Comparison of ENCODE assay signal across 8 cellular contexts in genomic region chr2:160405077-160405865, GRCh38.
A peak's percentile ranks its signal among the peaks of the same experiment; 100 is the strongest.
DNase-seq lines count a peak whose midpoint lies in the region; ATAC-seq, FAIRE-seq and TF ChIP-seq lines count a peak whose summit lies in the region.

No MANE protein-coding gene starts in this region.

- CTCF ChIA-PET in A549 (lab: Yijun Ruan, JAX), result interaction anchor here (0.9 to 1.3 kb wide), 5 partner anchors 24 to 96 kb away, joined by 3 to 4 read pairs (median 3); no protein-coding TSS in a partner anchor

- no peak overlapping the region for H4K8ac ChIP-seq in mesendoderm (ENCODE audit: low read depth, low read length)

- peak overlapping the region; percentile 36 for H3K56ac ChIP-seq in mesendoderm (ENCODE audit: low read length)

- H3K27me3 ChIP-seq in HUES64 (ENCODE audit: insufficient read depth, low read length) (peaks cover 58% of the 10 kb centered on the region), brain microvascular endothelial cell (replicated peaks) (no peaks in the 10 kb centered on the region), mesendoderm (ENCODE audit: insufficient read depth, low read length, poor library complexity) (no peaks in the 10 kb centered on the region)

- no peak for TF ChIP-seq EP300 in A549 (IDR thresholded peaks at IDR 0.05)

- H3K27ac ChIP-seq in A549 (peak overlapping the region; percentile 91 to 99), HUES64 (ENCODE audit: low read depth, low read length) (no peak overlapping the region; the same call in 1 of the 2 replicates), brain microvascular endothelial cell (peak overlapping the region; percentile 86), mesendoderm (ENCODE audit: low read depth, low read length) (no peak overlapping the region)

- peak overlapping the region; percentile 39 for H3K18ac ChIP-seq in mesendoderm (ENCODE audit: low read length)

- TF ChIP-seq CTCF in A549 (IDR thresholded peaks at IDR 0.05), result no peak
- no peak for TF ChIP-seq CTCF in brain microvascular endothelial cell (IDR thresholded peaks at IDR 0.05; ENCODE audit: low read depth, low read length, missing control alignments)

- in situ Hi-C loops in brain microvascular endothelial cell (cut with HindIII; ENCODE audit: low pct_ligation_motif_present, low sequenced_read_pairs), result no loop called here

- H3K4me3 ChIP-seq in A549 (peak overlapping the region; percentile 77), HUES64 (ENCODE audit: low read length) (peak overlapping the region; percentile 74), brain microvascular endothelial cell (ENCODE audit: low read depth, low read length) (peak overlapping the region; percentile 76), mesendoderm (ENCODE audit: low read length) (no peak overlapping the region)

- POLR2A ChIA-PET in A549 (lab: Yijun Ruan, JAX), result interaction anchor here (0.7 to 1.6 kb wide), 4 partner anchors 17 to 565 kb away, joined by 3 to 4 read pairs (median 3); no protein-coding TSS in a partner anchor

- H3K9me3 ChIP-seq in A549 (no peaks in the 10 kb centered on the region), HUES64 (ENCODE audit: insufficient read depth, low read depth, low read length) (no peaks in the 10 kb centered on the region)

- H3K4me1 ChIP-seq in A549, result peaks cover 66% of the 10 kb centered on the region
- peaks cover 71% of the 10 kb centered on the region for H3K4me1 ChIP-seq in HUES64 (ENCODE audit: insufficient read depth, low read length)
- peaks cover 10% of the 10 kb centered on the region for H3K4me1 ChIP-seq in mesendoderm (ENCODE audit: control insufficient read depth, low read depth, low read length)

- H2BK120ac ChIP-seq in mesendoderm (ENCODE audit: low read depth, low read length), result no peak overlapping the region

- H3K79me2 ChIP-seq in mesendoderm (ENCODE audit: control insufficient read depth, insufficient read depth, low read length), result peaks cover 47% of the 10 kb centered on the region

- H3K9ac ChIP-seq in HUES64 (ENCODE audit: low read depth, low read length), result no peak overlapping the region
- H3K9ac ChIP-seq in mesendoderm (ENCODE audit: low read length), result peak overlapping the region; percentile 41

- no peaks in the 10 kb centered on the region for H3K36me3 ChIP-seq in HUES64 (ENCODE audit: insufficient read depth, low read length)
- H3K36me3 ChIP-seq in brain microvascular endothelial cell (replicated peaks), result no peaks in the 10 kb centered on the region
- H3K36me3 ChIP-seq in mesendoderm (ENCODE audit: control insufficient read depth, insufficient read depth, low read length), result no peaks in the 10 kb centered on the region

- no peak overlapping the region for H3K4ac ChIP-seq in mesendoderm (ENCODE audit: low read depth, low read length)

- peaks cover 7% of the 10 kb centered on the region for H3K79me1 ChIP-seq in mesendoderm (ENCODE audit: low read length)

- no peak overlapping the region for H2BK5ac ChIP-seq in mesendoderm (ENCODE audit: low read length)

- no peak overlapping the region for H3K23ac ChIP-seq in mesendoderm (ENCODE audit: low read length)

- no peak for FAIRE-seq in A549 (lab: Jason Lieb, UNC)

- H2BK15ac ChIP-seq in mesendoderm (replicated peaks; ENCODE audit: low read depth), result no peak overlapping the region

- no peak overlapping the region for H4K5ac ChIP-seq in mesendoderm (ENCODE audit: low read length)

- no peak for DNase-seq in A549 (ENCODE audit: low read depth in 1 of 2, low spot score in 1 of 2)
- DNase-seq in brain microvascular endothelial cell, result no peak
- DNase-seq in mesendoderm, result peak; percentile 71
- DNase-seq in SHP77 treated with DMSO at 0.1 percent for 48 hours (lab: John Stamatoyannopoulos, UW), result no peak
- no peak for DNase-seq in DMS153 (lab: John Stamatoyannopoulos, UW)

- H2AK5ac ChIP-seq in mesendoderm (ENCODE audit: low read length), result no peak overlapping the region

- ATAC-seq in A549, result no peak
- no peak for ATAC-seq in GM21529 (IDR thresholded peaks at IDR 0.05; ENCODE audit: unreplicated experiment)
- ATAC-seq in GM21526 (IDR thresholded peaks at IDR 0.05; ENCODE audit: low FRiP score, unreplicated experiment), result no peak

- H3K4me2 ChIP-seq in A549, result peak overlapping the region; percentile 96
- H3K4me2 ChIP-seq in mesendoderm (ENCODE audit: low read length), result peak overlapping the region; percentile 16

- TF ChIP-seq POLR2A in A549 (IDR thresholded peaks at IDR 0.05; ENCODE audit: low read length), result no peak

- TF ChIP-seq RAD21 in A549 (conservative IDR thresholded peaks at IDR 0.05 in 1 of 2, IDR thresholded peaks at IDR 0.05 in 1 of 2), result no peak

- WGBS in A549 (ENCODE audit: missing lambda C conversion rate), result 16% methylated on average over 8 of the region's 8 CpGs
- 13% methylated on average over 8 of the region's 8 CpGs for WGBS in HUES64
- WGBS in mesendoderm (ENCODE audit: extremely low coverage, insufficient coverage, low lambda C conversion rate), result no CpG with 5 or more reads among the region's 8 CpGs

TF ChIP-seq in A549, 52 proteins besides CTCF, POLR2A, EP300 and RAD21:
- TF ChIP-seq ATOH8 (CRISPR knock-in tag; IDR thresholded peaks at IDR 0.05; ENCODE audit: low read depth), result no peak
- no peak for TF ChIP-seq POLR2AphosphoS2 (conservative IDR thresholded peaks at IDR 0.05; ENCODE audit: low read length)
- TF ChIP-seq BHLHE40 (IDR thresholded peaks at IDR 0.05; ENCODE audit: low read depth, low read length), result no peak
- peak; percentile 66 for TF ChIP-seq MAFK (IDR thresholded peaks at IDR 0.05; ENCODE audit: partially characterized antibody)
TF ChIP-seq in A549: peak in this region for 1.

Comparison
In these comparisons a context has a peak if more than half of its experiments do, and no peak if none do; other contexts are left out.
1. H3K27ac ChIP-seq: peak in A549 (2 of 2) and brain microvascular endothelial cell (single experiment); none in HUES64 (single experiment) and mesendoderm (single experiment).